In genomic region chr11:83801799-83802198, GRCh38 we compare ENCODE assay signal across 18 cellular contexts.
A peak's percentile ranks its signal among the peaks of the same experiment; 100 is the strongest.
DNase-seq lines count a peak whose midpoint lies in the region; ATAC-seq and TF ChIP-seq lines count a peak whose summit lies in the region.
"Had no signal": no experiment of that assay in that cellular context is flagged by ENCODE, and none has a peak within 500 bp of the region (broad histone marks: within the 10 kb centered on the region; RNA-seq: fewer than 3 reads in every experiment).

No MANE protein-coding gene starts in this region.

- TF ChIP-seq CTCF in AG10803 (conservative IDR thresholded peaks at IDR 0.05; ENCODE audit: low read length) (peak; percentile 29), GM23338 (conservative IDR thresholded peaks at IDR 0.05; ENCODE audit: low read depth in 2 of 2) (peak; percentile 40 to 60), fibroblast of villous mesenchyme (IDR thresholded peaks at IDR 0.05; ENCODE audit: insufficient read depth, low read depth, low read length) (peak; percentile 31)

- no peak overlapping the region for H2AFZ ChIP-seq in GM23338

- H3K4me3 Mint-ChIP-seq in GM23338 = no peak overlapping the region
- H3K4me3 Mint-ChIP-seq in activated naive CD4-positive, alpha-beta T cell treated with anti-CD3 and anti-CD28 coated beads, Interleukin-2, amount 10 ng/mL, durations not matched to agents 7 days and 5 days = no peak overlapping the region
- H3K4me3 Mint-ChIP-seq: natural killer cell; stimulated activated naive CD8-positive, alpha-beta T cell treated with anti-CD3 and anti-CD28 coated beads, Interleukin-15, Interleukin-2, amounts not matched to agents 100 ng/mL and 50 ng/mL, for 24 hours had no signal

- intact Hi-C loops in Right ventricle myocardium inferior (cut with DNase I) = no loop called here

- ATAC-seq in GM23338 (peak; percentile 62), left lobe of liver (no peak), Right ventricle myocardium inferior (no peak), GM19463 (IDR thresholded peaks at IDR 0.05; ENCODE audit: unreplicated experiment) (no peak)
- ATAC-seq: body of pancreas, left cardiac atrium, natural killer cell, sciatic nerve had no signal

- H3F3A ChIP-seq in GM23338 (replicated peaks; ENCODE audit: low read depth) = no peaks in the 10 kb centered on the region

- H3K79me2 ChIP-seq in GM23338 (replicated peaks; ENCODE audit: insufficient read depth) = no peaks in the 10 kb centered on the region

- H3K36me3 Mint-ChIP-seq in GM23338 (ENCODE audit: low read depth) = no peaks in the 10 kb centered on the region
- H3K36me3 Mint-ChIP-seq in activated naive CD4-positive, alpha-beta T cell treated with anti-CD3 and anti-CD28 coated beads, Interleukin-2, amount 10 ng/mL, durations not matched to agents 7 days and 5 days = no peaks in the 10 kb centered on the region
- H3K36me3 Mint-ChIP-seq: natural killer cell had no signal

- no peak overlapping the region; the same call in 1 of the 2 replicates for H3K27ac Mint-ChIP-seq in GM23338
- H3K27ac Mint-ChIP-seq in activated naive CD4-positive, alpha-beta T cell treated with anti-CD3 and anti-CD28 coated beads, Interleukin-2, amount 10 ng/mL, durations not matched to agents 7 days and 5 days = no peak overlapping the region
- H3K27ac Mint-ChIP-seq: activated T-helper 2 cell treated with anti-CD3 and anti-CD28 coated beads, Interferon-gamma antibody, Interleukin-2, Interleukin-4, amounts not matched to agents 10 μg/mL and 5 μg/mL and 100 μg/mL, durations not matched to agents 14 hours and 24 hours and 36 hours; natural killer cell; stimulated activated naive CD8-positive, alpha-beta T cell treated with anti-CD3 and anti-CD28 coated beads, Interleukin-15, Interleukin-2, amounts not matched to agents 100 ng/mL and 50 ng/mL, for 24 hours had no signal

- no peak overlapping the region for H3K27ac ChIP-seq in GM23338 (ENCODE audit: low read depth)
- H3K27ac ChIP-seq: BLaER1, body of pancreas had no signal

- DNase-seq in AG10803 (ENCODE audit: low read depth) (no peak), GM23338 (ENCODE audit: low spot score) (peak; percentile 64), RKO (ENCODE audit: low spot score) (peak; percentile 18), fibroblast of villous mesenchyme (ENCODE audit: low read depth) (no peak), left lobe of liver (ENCODE audit: low spot score) (no peak), Right ventricle myocardium inferior (ENCODE audit: missing footprints) (no peak)
- no peak for DNase-seq in activated naive CD4-positive, alpha-beta T cell treated with anti-CD3 and anti-CD28 coated beads, Interleukin-2, amount 10 ng/mL, durations not matched to agents 7 days and 5 days
- DNase-seq: activated CD4-positive, alpha-beta T cell treated with anti-CD3 and anti-CD28 coated beads, Interleukin-2, amount 50 U/mL, for 48 hours; body of pancreas; head of caudate nucleus; left cardiac atrium; natural killer cell; NCI-H2081 treated with DMSO at 0.1 percent for 48 hours had no signal

- no peaks in the 10 kb centered on the region for H3K27me3 Mint-ChIP-seq in GM23338 (ENCODE audit: insufficient read depth, low read depth, poor library complexity)
- peaks cover 7% of the 10 kb centered on the region for H3K27me3 Mint-ChIP-seq in activated naive CD4-positive, alpha-beta T cell treated with anti-CD3 and anti-CD28 coated beads, Interleukin-2, amount 10 ng/mL, durations not matched to agents 7 days and 5 days

- peaks cover 6% of the 10 kb centered on the region; the same call in 2 of the 3 replicates for H3K4me1 Mint-ChIP-seq in GM23338
- no peaks in the 10 kb centered on the region for H3K4me1 Mint-ChIP-seq in activated naive CD4-positive, alpha-beta T cell treated with anti-CD3 and anti-CD28 coated beads, Interleukin-2, amount 10 ng/mL, durations not matched to agents 7 days and 5 days
- H3K4me1 Mint-ChIP-seq: natural killer cell had no signal

- no peaks in the 10 kb centered on the region for H3K4me1 ChIP-seq in GM23338 (ENCODE audit: insufficient read depth)
- H3K4me1 ChIP-seq: BLaER1, body of pancreas had no signal

- H3K4me2 ChIP-seq in GM23338 = no peak overlapping the region
- H3K4me2 ChIP-seq: BLaER1 had no signal

- H4K20me1 ChIP-seq in GM23338 (replicated peaks; ENCODE audit: insufficient read depth) = no peaks in the 10 kb centered on the region
- H4K20me1 ChIP-seq: BLaER1 had no signal

- no peaks in the 10 kb centered on the region for H3K9me2 ChIP-seq in GM23338 (ENCODE audit: insufficient read depth)

- H3K27me3 ChIP-seq in GM23338 (ENCODE audit: insufficient read depth) = no peaks in the 10 kb centered on the region
- H3K27me3 ChIP-seq: BLaER1, body of pancreas had no signal

- H3K36me3 ChIP-seq in GM23338 (ENCODE audit: insufficient read depth) = no peaks in the 10 kb centered on the region
- H3K36me3 ChIP-seq: BLaER1 had no signal

- no peaks in the 10 kb centered on the region for H3K9me3 Mint-ChIP-seq in GM23338
- H3K9me3 Mint-ChIP-seq in activated naive CD4-positive, alpha-beta T cell treated with anti-CD3 and anti-CD28 coated beads, Interleukin-2, amount 10 ng/mL, durations not matched to agents 7 days and 5 days = no peaks in the 10 kb centered on the region
- H3K9me3 Mint-ChIP-seq: activated T-helper 2 cell treated with anti-CD3 and anti-CD28 coated beads, Interferon-gamma antibody, Interleukin-2, Interleukin-4, amounts not matched to agents 10 μg/mL and 5 μg/mL and 100 μg/mL, durations not matched to agents 14 hours and 24 hours and 36 hours; stimulated activated naive CD8-positive, alpha-beta T cell treated with anti-CD3 and anti-CD28 coated beads, Interleukin-15, Interleukin-2, amounts not matched to agents 100 ng/mL and 50 ng/mL, for 24 hours had no signal

- CTCF ChIA-PET in activated naive CD4-positive, alpha-beta T cell treated with anti-CD3 and anti-CD28 coated beads, Interleukin-2, amount 10 ng/mL, durations not matched to agents 7 days and 5 days (lab: Charles Lee) = no interaction called here

- no peak overlapping the region for H3K4me3 ChIP-seq in AG10803 (ENCODE audit: low read length)
- no peak overlapping the region for H3K4me3 ChIP-seq in GM23338
- no peak overlapping the region for H3K4me3 ChIP-seq in fibroblast of villous mesenchyme (ENCODE audit: low read depth, low read length)
- H3K4me3 ChIP-seq: BLaER1, body of pancreas had no signal

TF ChIP-seq in GM23338, 12 proteins besides CTCF, POLR2A, EP300 and RAD21 (continues in another document):
- no peak for TF ChIP-seq STAT1 (IDR thresholded peaks at IDR 0.05; ENCODE audit: unreplicated experiment)
- TF ChIP-seq POLR2AphosphoS5 (IDR thresholded peaks at IDR 0.05; ENCODE audit: low read depth) = no peak
- TF ChIP-seq REST (IDR thresholded peaks at IDR 0.05; ENCODE audit: unreplicated experiment) = no peak
- no peak for TF ChIP-seq EZH2 (IDR thresholded peaks at IDR 0.05; ENCODE audit: low read depth, unreplicated experiment)
- no peak for TF ChIP-seq ZNF114 (CRISPR knock-in tag; IDR thresholded peaks at IDR 0.05)
- TF ChIP-seq CREB1 (CRISPR knock-in tag; IDR thresholded peaks at IDR 0.05; ENCODE audit: low read depth) = no peak
- no peak for TF ChIP-seq JUNB (IDR thresholded peaks at IDR 0.05; ENCODE audit: unreplicated experiment)

Comparison
In these comparisons a context has a peak if more than half of its experiments do, and no peak if none do; other contexts are left out.
1. DNase-seq: peak in GM23338 (single experiment) and RKO (single experiment); none in AG10803 (single experiment), fibroblast of villous mesenchyme (single experiment), left lobe of liver (single experiment), activated naive CD4-positive, alpha-beta T cell treated with anti-CD3 and anti-CD28 coated beads, Interleukin-2, amount 10 ng/mL, durations not matched to agents 7 days and 5 days (single experiment) and Right ventricle myocardium inferior (single experiment).
2. Peak in every context shown above with its lines, with median percentiles within 50 percentile points of each other: CTCF ChIP-seq.